Comparison of ENCODE assay signal across 1 cellular context in the genomic region with DNA sequence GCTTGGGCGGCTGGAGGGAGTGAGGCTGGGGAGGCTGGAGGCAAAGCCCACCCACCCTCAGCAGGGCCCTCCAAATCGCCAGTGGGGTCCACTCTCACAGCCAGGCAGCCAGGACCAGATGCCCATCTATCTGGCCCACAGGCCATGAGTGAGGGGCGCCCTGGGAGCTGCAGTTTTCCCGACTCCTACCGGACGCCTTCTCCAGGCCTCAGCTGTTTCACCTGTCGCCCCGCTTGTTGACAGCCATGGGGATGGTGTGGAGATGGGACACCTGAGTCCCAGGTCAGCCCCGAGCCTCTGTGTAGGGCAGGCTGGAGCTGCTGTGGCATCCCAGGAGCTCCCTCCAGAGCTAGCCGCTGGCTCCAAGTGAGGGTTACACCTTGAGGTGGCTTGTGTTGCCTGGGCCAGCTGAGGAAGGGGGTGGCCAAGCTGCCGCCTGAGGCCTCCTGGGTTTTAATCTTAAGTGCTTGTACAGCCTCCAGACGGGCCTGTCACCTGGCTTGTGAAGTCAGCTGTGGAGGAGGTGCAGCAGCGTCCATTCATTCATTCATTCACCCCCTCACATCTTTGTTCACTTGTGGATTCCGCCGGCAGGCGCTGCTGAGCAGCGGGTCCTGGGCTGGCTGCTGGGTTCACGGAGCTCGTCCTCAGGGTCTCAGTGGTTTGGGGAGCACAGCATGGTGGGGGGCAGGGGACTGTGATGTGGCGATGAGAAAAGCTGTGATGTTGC.
TF ChIP-seq lines count a peak whose summit lies in the region.

No MANE protein-coding gene starts in this region.

TF ChIP-seq in HepG2, 621 proteins besides CTCF, POLR2A, EP300 and RAD21 (continued from another document and continues in another):
- TF ChIP-seq, protein P1, sequence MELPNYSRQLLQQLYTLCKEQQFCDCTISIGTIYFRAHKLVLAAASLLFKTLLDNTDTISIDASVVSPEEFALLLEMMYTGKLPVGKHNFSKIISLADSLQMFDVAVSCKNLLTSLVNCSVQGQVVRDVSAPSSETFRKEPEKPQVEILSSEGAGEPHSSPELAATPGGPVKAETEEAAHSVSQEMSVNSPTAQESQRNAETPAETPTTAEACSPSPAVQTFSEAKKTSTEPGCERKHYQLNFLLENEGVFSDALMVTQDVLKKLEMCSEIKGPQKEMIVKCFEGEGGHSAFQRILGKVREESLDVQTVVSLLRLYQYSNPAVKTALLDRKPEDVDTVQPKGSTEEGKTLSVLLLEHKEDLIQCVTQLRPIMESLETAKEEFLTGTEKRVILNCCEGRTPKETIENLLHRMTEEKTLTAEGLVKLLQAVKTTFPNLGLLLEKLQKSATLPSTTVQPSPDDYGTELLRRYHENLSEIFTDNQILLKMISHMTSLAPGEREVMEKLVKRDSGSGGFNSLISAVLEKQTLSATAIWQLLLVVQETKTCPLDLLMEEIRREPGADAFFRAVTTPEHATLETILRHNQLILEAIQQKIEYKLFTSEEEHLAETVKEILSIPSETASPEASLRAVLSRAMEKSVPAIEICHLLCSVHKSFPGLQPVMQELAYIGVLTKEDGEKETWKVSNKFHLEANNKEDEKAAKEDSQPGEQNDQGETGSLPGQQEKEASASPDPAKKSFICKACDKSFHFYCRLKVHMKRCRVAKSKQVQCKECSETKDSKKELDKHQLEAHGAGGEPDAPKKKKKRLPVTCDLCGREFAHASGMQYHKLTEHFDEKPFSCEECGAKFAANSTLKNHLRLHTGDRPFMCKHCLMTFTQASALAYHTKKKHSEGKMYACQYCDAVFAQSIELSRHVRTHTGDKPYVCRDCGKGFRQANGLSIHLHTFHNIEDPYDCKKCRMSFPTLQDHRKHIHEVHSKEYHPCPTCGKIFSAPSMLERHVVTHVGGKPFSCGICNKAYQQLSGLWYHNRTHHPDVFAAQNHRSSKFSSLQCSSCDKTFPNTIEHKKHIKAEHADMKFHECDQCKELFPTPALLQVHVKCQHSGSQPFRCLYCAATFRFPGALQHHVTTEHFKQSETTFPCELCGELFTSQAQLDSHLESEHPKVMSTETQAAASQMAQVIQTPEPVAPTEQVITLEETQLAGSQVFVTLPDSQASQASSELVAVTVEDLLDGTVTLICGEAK (IDR thresholded peaks at IDR 0.05) = no peak
- TF ChIP-seq, protein P1 (CRISPR knock-in tag; IDR thresholded peaks at IDR 0.05) = no peak
- TF ChIP-seq ZBTB38 (CRISPR knock-in tag; IDR thresholded peaks at IDR 0.05) = 0 out of 2 replicates have a peak, but pooled peaks have one; percentile 30
- TF ChIP-seq, protein P2, sequence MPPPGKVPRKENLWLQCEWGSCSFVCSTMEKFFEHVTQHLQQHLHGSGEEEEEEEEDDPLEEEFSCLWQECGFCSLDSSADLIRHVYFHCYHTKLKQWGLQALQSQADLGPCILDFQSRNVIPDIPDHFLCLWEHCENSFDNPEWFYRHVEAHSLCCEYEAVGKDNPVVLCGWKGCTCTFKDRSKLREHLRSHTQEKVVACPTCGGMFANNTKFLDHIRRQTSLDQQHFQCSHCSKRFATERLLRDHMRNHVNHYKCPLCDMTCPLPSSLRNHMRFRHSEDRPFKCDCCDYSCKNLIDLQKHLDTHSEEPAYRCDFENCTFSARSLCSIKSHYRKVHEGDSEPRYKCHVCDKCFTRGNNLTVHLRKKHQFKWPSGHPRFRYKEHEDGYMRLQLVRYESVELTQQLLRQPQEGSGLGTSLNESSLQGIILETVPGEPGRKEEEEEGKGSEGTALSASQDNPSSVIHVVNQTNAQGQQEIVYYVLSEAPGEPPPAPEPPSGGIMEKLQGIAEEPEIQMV (CRISPR knock-in tag; IDR thresholded peaks at IDR 0.05; ENCODE audit: low read depth) = no peak
- no peak for TF ChIP-seq DNMT3B (CRISPR knock-in tag; conservative IDR thresholded peaks at IDR 0.05)
- TF ChIP-seq, protein P3, sequence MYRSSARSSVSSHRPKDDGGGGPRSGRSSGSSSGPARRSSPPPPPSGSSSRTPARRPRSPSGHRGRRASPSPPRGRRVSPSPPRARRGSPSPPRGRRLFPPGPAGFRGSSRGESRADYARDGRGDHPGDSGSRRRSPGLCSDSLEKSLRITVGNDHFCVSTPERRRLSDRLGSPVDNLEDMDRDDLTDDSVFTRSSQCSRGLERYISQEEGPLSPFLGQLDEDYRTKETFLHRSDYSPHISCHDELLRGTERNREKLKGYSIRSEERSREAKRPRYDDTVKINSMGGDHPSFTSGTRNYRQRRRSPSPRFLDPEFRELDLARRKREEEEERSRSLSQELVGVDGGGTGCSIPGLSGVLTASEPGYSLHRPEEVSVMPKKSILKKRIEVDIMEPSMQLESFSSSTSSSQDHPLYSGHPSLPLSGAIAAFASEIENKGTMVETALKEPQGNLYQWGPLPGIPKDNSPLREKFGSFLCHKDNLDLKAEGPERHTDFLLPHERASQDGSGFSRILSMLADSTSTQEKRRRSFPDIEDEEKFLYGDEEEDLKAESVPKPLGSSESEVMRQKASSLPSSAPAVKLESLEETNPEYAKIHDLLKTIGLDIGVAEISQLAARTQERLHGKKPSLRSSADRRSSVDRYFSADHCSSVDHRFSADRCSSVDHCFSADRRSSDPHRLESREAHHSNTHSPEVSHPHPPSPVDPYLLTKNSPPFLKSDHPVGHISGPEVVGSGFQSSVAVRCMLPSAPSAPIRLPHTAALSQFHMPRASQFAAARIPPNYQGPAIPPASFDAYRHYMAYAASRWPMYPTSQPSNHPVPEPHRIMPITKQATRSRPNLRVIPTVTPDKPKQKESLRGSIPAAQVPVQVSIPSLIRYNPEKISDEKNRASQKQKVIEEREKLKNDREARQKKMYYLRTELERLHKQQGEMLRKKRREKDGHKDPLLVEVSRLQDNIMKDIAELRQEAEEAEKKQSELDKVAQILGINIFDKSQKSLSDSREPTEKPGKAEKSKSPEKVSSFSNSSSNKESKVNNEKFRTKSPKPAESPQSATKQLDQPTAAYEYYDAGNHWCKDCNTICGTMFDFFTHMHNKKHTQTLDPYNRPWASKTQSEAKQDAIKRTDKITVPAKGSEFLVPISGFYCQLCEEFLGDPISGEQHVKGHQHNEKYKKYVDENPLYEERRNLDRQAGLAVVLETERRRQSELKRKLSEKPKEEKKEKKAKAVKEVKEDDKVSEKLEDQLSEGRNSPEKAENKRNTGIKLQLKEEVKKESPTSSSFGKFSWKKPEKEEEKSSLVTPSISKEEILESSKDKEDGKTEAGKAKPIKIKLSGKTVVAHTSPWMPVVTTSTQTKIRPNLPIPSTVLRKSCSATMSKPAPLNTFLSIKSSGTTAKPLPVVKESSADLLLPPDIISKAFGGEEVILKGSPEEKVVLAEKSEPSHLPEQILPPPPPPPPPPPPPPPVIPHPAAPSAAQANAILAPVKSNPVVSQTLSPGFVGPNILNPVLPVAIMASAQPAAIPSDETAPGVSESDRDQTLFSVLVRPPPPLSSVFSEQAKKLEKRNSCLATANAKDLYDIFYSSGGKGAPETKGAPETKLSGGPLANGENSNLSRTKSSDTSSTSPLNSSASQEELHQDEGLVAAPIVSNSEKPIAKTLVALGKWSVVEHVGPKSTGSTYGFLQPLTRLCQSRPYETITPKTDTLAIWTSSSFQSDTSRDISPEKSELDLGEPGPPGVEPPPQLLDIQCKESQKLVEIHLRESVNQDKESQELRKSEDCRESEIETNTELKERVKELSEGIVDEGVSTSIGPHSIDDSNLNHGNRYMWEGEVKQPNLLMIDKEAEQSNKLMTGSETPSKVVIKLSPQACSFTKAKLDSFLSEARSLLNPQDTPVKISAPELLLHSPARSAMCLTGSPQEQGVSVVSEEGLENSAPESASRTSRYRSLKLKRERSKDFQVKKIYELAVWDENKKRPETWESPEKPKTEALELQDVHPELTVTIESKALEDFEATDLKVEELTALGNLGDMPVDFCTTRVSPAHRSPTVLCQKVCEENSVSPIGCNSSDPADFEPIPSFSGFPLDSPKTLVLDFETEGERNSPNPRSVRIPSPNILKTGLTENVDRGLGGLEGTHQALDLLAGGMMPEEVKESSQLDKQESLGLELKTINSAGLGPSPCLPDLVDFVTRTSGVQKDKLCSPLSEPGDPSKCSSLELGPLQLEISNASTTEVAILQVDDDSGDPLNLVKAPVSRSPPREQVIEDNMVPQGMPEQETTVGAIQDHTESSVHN (CRISPR knock-in tag; IDR thresholded peaks at IDR 0.05) = no peak
- TF ChIP-seq, protein P4, sequence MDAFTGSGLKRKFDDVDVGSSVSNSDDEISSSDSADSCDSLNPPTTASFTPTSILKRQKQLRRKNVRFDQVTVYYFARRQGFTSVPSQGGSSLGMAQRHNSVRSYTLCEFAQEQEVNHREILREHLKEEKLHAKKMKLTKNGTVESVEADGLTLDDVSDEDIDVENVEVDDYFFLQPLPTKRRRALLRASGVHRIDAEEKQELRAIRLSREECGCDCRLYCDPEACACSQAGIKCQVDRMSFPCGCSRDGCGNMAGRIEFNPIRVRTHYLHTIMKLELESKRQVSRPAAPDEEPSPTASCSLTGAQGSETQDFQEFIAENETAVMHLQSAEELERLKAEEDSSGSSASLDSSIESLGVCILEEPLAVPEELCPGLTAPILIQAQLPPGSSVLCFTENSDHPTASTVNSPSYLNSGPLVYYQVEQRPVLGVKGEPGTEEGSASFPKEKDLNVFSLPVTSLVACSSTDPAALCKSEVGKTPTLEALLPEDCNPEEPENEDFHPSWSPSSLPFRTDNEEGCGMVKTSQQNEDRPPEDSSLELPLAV (CRISPR knock-in tag; conservative IDR thresholded peaks at IDR 0.05; ENCODE audit: low read depth) = no peak
- TF ChIP-seq, protein P5, sequence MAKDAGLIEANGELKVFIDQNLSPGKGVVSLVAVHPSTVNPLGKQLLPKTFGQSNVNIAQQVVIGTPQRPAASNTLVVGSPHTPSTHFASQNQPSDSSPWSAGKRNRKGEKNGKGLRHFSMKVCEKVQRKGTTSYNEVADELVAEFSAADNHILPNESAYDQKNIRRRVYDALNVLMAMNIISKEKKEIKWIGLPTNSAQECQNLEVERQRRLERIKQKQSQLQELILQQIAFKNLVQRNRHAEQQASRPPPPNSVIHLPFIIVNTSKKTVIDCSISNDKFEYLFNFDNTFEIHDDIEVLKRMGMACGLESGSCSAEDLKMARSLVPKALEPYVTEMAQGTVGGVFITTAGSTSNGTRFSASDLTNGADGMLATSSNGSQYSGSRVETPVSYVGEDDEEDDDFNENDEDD (CRISPR knock-in tag; IDR thresholded peaks at IDR 0.05; ENCODE audit: borderline replicate concordance) = no peak
- TF ChIP-seq, protein P6, sequence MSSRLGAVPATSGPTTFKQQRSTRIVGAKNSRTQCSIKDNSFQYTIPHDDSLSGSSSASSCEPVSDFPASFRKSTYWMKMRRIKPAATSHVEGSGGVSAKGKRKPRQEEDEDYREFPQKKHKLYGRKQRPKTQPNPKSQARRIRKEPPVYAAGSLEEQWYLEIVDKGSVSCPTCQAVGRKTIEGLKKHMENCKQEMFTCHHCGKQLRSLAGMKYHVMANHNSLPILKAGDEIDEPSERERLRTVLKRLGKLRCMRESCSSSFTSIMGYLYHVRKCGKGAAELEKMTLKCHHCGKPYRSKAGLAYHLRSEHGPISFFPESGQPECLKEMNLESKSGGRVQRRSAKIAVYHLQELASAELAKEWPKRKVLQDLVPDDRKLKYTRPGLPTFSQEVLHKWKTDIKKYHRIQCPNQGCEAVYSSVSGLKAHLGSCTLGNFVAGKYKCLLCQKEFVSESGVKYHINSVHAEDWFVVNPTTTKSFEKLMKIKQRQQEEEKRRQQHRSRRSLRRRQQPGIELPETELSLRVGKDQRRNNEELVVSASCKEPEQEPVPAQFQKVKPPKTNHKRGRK (CRISPR knock-in tag; IDR thresholded peaks at IDR 0.05) = no peak
- TF ChIP-seq ZNF263 (CRISPR knock-in tag; IDR thresholded peaks at IDR 0.05) = 0 out of 2 replicates have a peak, but pooled peaks have one; percentile 30
- TF ChIP-seq ZNF782 (CRISPR knock-in tag; IDR thresholded peaks at IDR 0.05; ENCODE audit: borderline replicate concordance) = no peak
- TF ChIP-seq, protein P7, sequence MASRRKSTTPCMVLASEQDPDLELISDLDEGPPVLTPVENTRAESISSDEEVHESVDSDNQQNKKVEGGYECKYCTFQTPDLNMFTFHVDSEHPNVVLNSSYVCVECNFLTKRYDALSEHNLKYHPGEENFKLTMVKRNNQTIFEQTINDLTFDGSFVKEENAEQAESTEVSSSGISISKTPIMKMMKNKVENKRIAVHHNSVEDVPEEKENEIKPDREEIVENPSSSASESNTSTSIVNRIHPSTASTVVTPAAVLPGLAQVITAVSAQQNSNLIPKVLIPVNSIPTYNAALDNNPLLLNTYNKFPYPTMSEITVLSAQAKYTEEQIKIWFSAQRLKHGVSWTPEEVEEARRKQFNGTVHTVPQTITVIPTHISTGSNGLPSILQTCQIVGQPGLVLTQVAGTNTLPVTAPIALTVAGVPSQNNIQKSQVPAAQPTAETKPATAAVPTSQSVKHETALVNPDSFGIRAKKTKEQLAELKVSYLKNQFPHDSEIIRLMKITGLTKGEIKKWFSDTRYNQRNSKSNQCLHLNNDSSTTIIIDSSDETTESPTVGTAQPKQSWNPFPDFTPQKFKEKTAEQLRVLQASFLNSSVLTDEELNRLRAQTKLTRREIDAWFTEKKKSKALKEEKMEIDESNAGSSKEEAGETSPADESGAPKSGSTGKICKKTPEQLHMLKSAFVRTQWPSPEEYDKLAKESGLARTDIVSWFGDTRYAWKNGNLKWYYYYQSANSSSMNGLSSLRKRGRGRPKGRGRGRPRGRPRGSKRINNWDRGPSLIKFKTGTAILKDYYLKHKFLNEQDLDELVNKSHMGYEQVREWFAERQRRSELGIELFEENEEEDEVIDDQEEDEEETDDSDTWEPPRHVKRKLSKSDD (CRISPR knock-in tag; IDR thresholded peaks at IDR 0.05; ENCODE audit: low read depth) = 0 out of 2 replicates have a peak, but pooled peaks have one; percentile 2
- TF ChIP-seq, protein P8, sequence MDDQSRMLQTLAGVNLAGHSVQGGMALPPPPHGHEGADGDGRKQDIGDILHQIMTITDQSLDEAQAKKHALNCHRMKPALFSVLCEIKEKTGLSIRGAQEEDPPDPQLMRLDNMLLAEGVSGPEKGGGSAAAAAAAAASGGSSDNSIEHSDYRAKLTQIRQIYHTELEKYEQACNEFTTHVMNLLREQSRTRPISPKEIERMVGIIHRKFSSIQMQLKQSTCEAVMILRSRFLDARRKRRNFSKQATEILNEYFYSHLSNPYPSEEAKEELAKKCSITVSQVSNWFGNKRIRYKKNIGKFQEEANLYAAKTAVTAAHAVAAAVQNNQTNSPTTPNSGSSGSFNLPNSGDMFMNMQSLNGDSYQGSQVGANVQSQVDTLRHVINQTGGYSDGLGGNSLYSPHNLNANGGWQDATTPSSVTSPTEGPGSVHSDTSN (CRISPR knock-in tag; IDR thresholded peaks at IDR 0.05; ENCODE audit: borderline replicate concordance) = no peak
- TF ChIP-seq CHD2 (IDR thresholded peaks at IDR 0.05; ENCODE audit: low read depth, low read length) = no peak
